ENCODE assay signal across 8 cellular contexts in the genomic region with DNA sequence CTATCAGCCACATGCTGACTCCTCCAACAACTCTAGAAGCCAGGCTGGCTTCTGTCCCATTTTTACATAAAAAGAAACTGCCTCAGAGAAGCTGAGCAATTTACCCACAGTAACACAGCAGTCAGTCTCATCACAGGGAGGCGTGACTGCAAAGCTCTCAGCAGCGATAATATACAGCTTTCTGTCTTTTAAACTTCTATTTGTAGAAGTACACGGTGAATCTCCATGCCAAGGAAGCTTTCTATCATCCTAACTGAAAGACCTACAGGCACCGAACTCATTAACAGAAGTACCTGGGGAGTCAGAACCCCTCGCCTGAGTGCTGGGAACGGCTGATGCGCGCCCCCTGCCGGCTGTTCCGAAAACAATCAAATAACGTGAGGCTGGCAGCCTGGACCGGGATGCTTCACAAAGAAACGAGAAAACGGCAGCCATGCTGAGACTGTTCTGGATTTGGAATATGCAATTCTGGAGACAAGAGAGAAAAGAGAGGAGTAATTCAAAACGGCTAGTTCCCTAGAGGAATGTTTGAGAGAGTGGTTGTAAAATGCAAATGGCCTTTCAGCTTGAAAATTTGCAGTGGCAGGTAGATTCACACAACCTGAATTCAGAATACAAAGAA. TPM values are rescaled to one million over a fixed set of nuclear protein-coding genes. Genes with fewer than 3 reads are reported as not detected.
DNase-seq lines count a peak whose midpoint lies in the region; ATAC-seq and TF ChIP-seq lines count a peak whose summit lies in the region.

No MANE protein-coding gene starts in this region.

- no peaks in the 10 kb centered on the region for H3K27me3 ChIP-seq in CD8-positive, alpha-beta T cell (ENCODE audit: insufficient read depth, low read length)

- DNase-seq in CD8-positive, alpha-beta T cell, result peak; percentile 68 to 92 (median 78)
- DNase-seq in HT1080 (ENCODE audit: low read depth), result peak; percentile 64
- DNase-seq in NCI-H82 treated with DMSO at 0.1 percent for 48 hours (lab: John Stamatoyannopoulos, UW; ENCODE audit: unreplicated experiment), result peak; percentile 85
- DNase-seq in activated CD4-positive, alpha-beta memory T cell treated with anti-CD3 and anti-CD28 coated beads, Interleukin-2, amount 10 ng/mL, durations not matched to agents 7 days and 5 days, result peak; percentile 82
- peak; percentile 81 for DNase-seq in dermis blood vessel endothelial cell
- peak; percentile 93 for DNase-seq in medulla oblongata (ENCODE audit: extremely low spot score)
- DNase-seq in stimulated activated CD8-positive, alpha-beta memory T cell treated with anti-CD3 and anti-CD28 coated beads, Interleukin-2, amount 100 ng/mL, for 1 hour (ENCODE audit: low read depth in 2 of 2), result peak; percentile 68

- H3K27ac ChIP-seq in CD8-positive, alpha-beta T cell (ENCODE audit: low read depth, low read length), result no peak overlapping the region

- no peaks in the 10 kb centered on the region for H3K9me3 Mint-ChIP-seq in CD8-positive, alpha-beta T cell
- no peaks in the 10 kb centered on the region for H3K9me3 Mint-ChIP-seq in activated CD4-positive, alpha-beta memory T cell treated with anti-CD3 and anti-CD28 coated beads, Interleukin-2, amount 10 ng/mL, durations not matched to agents 7 days and 5 days

- no peaks in the 10 kb centered on the region for H3K36me3 ChIP-seq in CD8-positive, alpha-beta T cell (ENCODE audit: insufficient read depth, low read length)

- no peak overlapping the region for H3K27ac Mint-ChIP-seq in CD8-positive, alpha-beta T cell
- H3K27ac Mint-ChIP-seq in activated CD4-positive, alpha-beta memory T cell treated with anti-CD3 and anti-CD28 coated beads, Interleukin-2, amount 10 ng/mL, durations not matched to agents 7 days and 5 days, result no peak overlapping the region

- no peak overlapping the region for H3K4me3 Mint-ChIP-seq in CD8-positive, alpha-beta T cell
- no peak overlapping the region for H3K4me3 Mint-ChIP-seq in activated CD4-positive, alpha-beta memory T cell treated with anti-CD3 and anti-CD28 coated beads, Interleukin-2, amount 10 ng/mL, durations not matched to agents 7 days and 5 days

- CTCF ChIA-PET in CD8-positive, alpha-beta T cell (lab: Charles Lee), result interaction anchor here (0.6 to 7.6 kb wide), 74 partner anchors 9 to 577 kb away, joined by 3 to 140 read pairs (median 4); a partner anchor contains a TSS
- CTCF ChIA-PET in activated CD4-positive, alpha-beta memory T cell treated with anti-CD3 and anti-CD28 coated beads, Interleukin-2, amount 10 ng/mL, durations not matched to agents 7 days and 5 days (lab: Charles Lee), result interaction anchor here (0.8 to 7.2 kb wide), 42 partner anchors 9 to 564 kb away, joined by 3 to 75 read pairs (median 4); a partner anchor contains a TSS

- peaks cover 14% of the 10 kb centered on the region for H3K4me1 Mint-ChIP-seq in CD8-positive, alpha-beta T cell (ENCODE audit: low read depth)
- H3K4me1 Mint-ChIP-seq in activated CD4-positive, alpha-beta memory T cell treated with anti-CD3 and anti-CD28 coated beads, Interleukin-2, amount 10 ng/mL, durations not matched to agents 7 days and 5 days, result peaks cover 5% of the 10 kb centered on the region

- no peaks in the 10 kb centered on the region for H3K36me3 Mint-ChIP-seq in CD8-positive, alpha-beta T cell
- no peaks in the 10 kb centered on the region for H3K36me3 Mint-ChIP-seq in activated CD4-positive, alpha-beta memory T cell treated with anti-CD3 and anti-CD28 coated beads, Interleukin-2, amount 10 ng/mL, durations not matched to agents 7 days and 5 days (ENCODE audit: low read depth)

- TF ChIP-seq CTCF in CD8-positive, alpha-beta T cell (IDR thresholded peaks at IDR 0.05), result peak; percentile 94

- intact Hi-C loops in CD8-positive, alpha-beta T cell (cut with DNase I, micrococcal nuclease), result loop anchor here (1.0 to 2.0 kb wide), 4 partner anchors 27 to 563 kb away; a partner anchor contains a TSS

- H3K4me3 ChIP-seq in CD8-positive, alpha-beta T cell (ENCODE audit: low read depth, low read length), result no peak overlapping the region

- POLR2A ChIA-PET in CD8-positive, alpha-beta T cell (lab: Charles Lee), result interaction anchor here (0.6 to 1.4 kb wide), 6 partner anchors 15 to 563 kb away, joined by 3 to 7 read pairs (median 3); a partner anchor contains a TSS
- POLR2A ChIA-PET in activated CD4-positive, alpha-beta memory T cell treated with anti-CD3 and anti-CD28 coated beads, Interleukin-2, amount 10 ng/mL, durations not matched to agents 7 days and 5 days (lab: Charles Lee), result interaction anchor here (0.9 kb wide), 1 partner anchor 26 kb away, joined by 4 read pairs; no protein-coding TSS in a partner anchor

- no peaks in the 10 kb centered on the region for H3K4me1 ChIP-seq in CD8-positive, alpha-beta T cell (ENCODE audit: insufficient read depth, low read length)

- H3K27me3 Mint-ChIP-seq in CD8-positive, alpha-beta T cell (ENCODE audit: low read depth), result peaks cover 6% of the 10 kb centered on the region
- H3K27me3 Mint-ChIP-seq in activated CD4-positive, alpha-beta memory T cell treated with anti-CD3 and anti-CD28 coated beads, Interleukin-2, amount 10 ng/mL, durations not matched to agents 7 days and 5 days, result peaks cover 25% of the 10 kb centered on the region

- H3K9me3 ChIP-seq in CD8-positive, alpha-beta T cell (ENCODE audit: low read length), result no peaks in the 10 kb centered on the region

- peak; percentile 75 for ATAC-seq in CD8-positive, alpha-beta T cell
- ATAC-seq in HG03039 (IDR thresholded peaks at IDR 0.05; ENCODE audit: unreplicated experiment), result no peak

RNA-seq across cellular contexts. Expression of a gene that starts 43.5 kb away (rescaled TPM):
- 10 to 100 TPM; 26.7 to 29.7 TPM for total RNA-seq in CD8-positive, alpha-beta T cell
- total RNA-seq in HT1080 (2014; rRNA removed; shearing (Covaris generic)), result 29.6 and 51.5 TPM in 2 replicates
- polyA plus RNA-seq in HT1080 (2015; cell fraction: cytosol; rRNA removed), result 40.2 and 44.5 TPM in 2 replicates
- polyA plus RNA-seq in HT1080 (2015; cell fraction: nucleus; rRNA removed), result 9.3 and 13.1 TPM in 2 replicates
- 10 to 100 TPM; 30.9 to 38.0 TPM for total RNA-seq in activated CD4-positive, alpha-beta memory T cell treated with anti-CD3 and anti-CD28 coated beads, Interleukin-2, amount 10 ng/mL, durations not matched to agents 7 days and 5 days
- total RNA-seq in dermis blood vessel endothelial cell, result 22.1 and 25.8 TPM in 2 replicates
